In the genomic region with DNA sequence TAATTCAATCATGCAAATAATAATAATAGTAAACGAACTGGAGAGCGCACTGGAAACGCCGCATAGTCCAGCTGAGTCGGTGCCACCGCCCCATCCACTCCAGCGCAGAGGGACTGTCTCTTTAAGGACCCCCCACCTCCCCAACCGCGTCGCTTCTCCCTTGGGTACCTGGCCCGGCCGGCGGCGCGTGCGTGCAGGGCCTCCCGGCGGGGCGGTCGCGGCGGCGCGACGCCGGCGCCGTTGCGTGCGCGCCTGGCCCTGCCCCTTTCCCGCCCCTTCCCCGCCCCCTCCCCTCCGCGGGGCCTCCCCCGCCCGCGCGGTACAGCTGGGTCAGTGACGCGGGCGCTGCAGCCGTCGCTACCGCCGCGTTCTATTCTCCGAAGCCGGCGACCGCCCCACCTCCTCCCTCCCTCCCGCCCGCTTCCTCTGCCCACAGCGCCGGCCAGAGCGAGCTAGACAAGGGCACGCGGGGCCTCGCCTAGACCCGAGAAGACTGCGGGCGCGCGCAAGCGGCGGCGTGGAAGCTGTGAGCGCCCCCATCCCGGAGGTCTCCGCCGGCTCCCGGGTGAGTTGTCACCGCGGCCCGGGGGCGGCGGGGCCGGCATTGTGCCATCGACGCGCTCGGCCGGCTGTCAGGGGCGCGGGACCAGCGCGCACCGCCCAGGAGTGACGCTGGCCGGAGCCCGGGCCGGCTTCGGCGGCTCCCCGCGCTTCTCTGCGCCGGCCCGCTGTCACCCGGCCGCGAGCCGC, we compare ENCODE assay signal across 8 cellular contexts. TPM values are rescaled to one million over a fixed set of nuclear protein-coding genes. Genes with fewer than 3 reads are reported as not detected.
DNase-seq lines count a peak whose midpoint lies in the region; ATAC-seq and TF ChIP-seq lines count a peak whose summit lies in the region.

A gene with protein sequence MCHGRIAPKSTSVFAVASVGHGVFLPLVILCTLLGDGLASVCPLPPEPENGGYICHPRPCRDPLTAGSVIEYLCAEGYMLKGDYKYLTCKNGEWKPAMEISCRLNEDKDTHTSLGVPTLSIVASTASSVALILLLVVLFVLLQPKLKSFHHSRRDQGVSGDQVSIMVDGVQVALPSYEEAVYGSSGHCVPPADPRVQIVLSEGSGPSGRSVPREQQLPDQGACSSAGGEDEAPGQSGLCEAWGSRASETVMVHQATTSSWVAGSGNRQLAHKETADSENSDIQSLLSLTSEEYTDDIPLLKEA (plus strand): TSS at position 333 of the 750 bp plus-strand sequence. CDS start 46,997 bp downstream, outside the sequence.

- peak; percentile 72 to 83 for ATAC-seq in activated naive CD4-positive, alpha-beta T cell treated with anti-CD3 and anti-CD28 coated beads, Interleukin-2, amount 50 U/mL, for 72 hours

- H3K4me1 Mint-ChIP-seq in HFFc6 (ENCODE audit: low read depth): peaks cover 51% of the 10 kb centered on the region

- H3K27me3 Mint-ChIP-seq in HFFc6 (ENCODE audit: insufficient read depth): no peaks in the 10 kb centered on the region; the same call in 1 of the 2 replicates

- no peak for TF ChIP-seq POLR2A in testis (IDR thresholded peaks at IDR 0.05)

- intact Hi-C loops in testis (cut with DNase I; ENCODE audit: low total_unique reads): no loop called here

- 0% methylated on average over 7 to 65 of the region's 103 CpGs for WGBS in testis, 2 donors

- H3K4me3 Mint-ChIP-seq in HFFc6: peak within 1 kb of the TSS; percentile 96

- peak; percentile 39 for DNase-seq in GF-D8 (lab: John Stamatoyannopoulos, UW)
- DNase-seq in HFFc6: peak; percentile 77
- peak; percentile 89 for DNase-seq in NCI-H1092 treated with DMSO at 0.1 percent for 48 hours (lab: John Stamatoyannopoulos, UW)
- DNase-seq in SKM-1 treated with dmso at 0.1 percent for 144 hours (lab: John Stamatoyannopoulos, UW; ENCODE audit: unreplicated experiment): peak; percentile 47
- DNase-seq in activated naive CD4-positive, alpha-beta T cell treated with anti-CD3 and anti-CD28 coated beads, Interleukin-2, amount 50 U/mL, for 72 hours (ENCODE audit: low spot score in 2 of 2): peak; percentile 82 to 85
- DNase-seq in glomerular endothelial cell (ENCODE audit: extremely low read depth, low read depth, low spot score): no peak
- DNase-seq in osteoblast (ENCODE audit: insufficient read length, low spot score, missing footprints): peak; percentile 99
- DNase-seq in testis: peak; percentile 93

- H3K9me3 ChIP-seq in osteoblast (ENCODE audit: low read depth, low read length) (no peaks in the 10 kb centered on the region), testis (no peaks in the 10 kb centered on the region)

- no peaks in the 10 kb centered on the region for H3K9me3 Mint-ChIP-seq in HFFc6
- H3K9me3 Mint-ChIP-seq in activated naive CD4-positive, alpha-beta T cell treated with anti-CD3 and anti-CD28 coated beads, Interleukin-2, amount 50 U/mL, for 72 hours: no peaks in the 10 kb centered on the region

- peak within 1 kb of the TSS; percentile 97 for H3K4me2 ChIP-seq in osteoblast (ENCODE audit: insufficient read depth, low read length)

- no peaks in the 10 kb centered on the region for H3K27me3 ChIP-seq in osteoblast (ENCODE audit: insufficient read depth, low read length)
- no peaks in the 10 kb centered on the region for H3K27me3 ChIP-seq in testis

- TF ChIP-seq CTCF in HFFc6 (IDR thresholded peaks at IDR 0.05): no peak
- no peak for TF ChIP-seq CTCF in osteoblast (IDR thresholded peaks at IDR 0.05; ENCODE audit: extremely low read depth, low read depth, low read length)
- no peak for TF ChIP-seq CTCF in testis (IDR thresholded peaks at IDR 0.05)

- H3K4me1 ChIP-seq in osteoblast (ENCODE audit: insufficient read depth, low read length): peaks cover 37% of the 10 kb centered on the region
- peaks cover 43% of the 10 kb centered on the region for H3K4me1 ChIP-seq in testis

- peak within 1 kb of the TSS; percentile 80 for H3K4me3 ChIP-seq in osteoblast (ENCODE audit: insufficient read depth, low read length)
- peak within 1 kb of the TSS; percentile 84 to 88 for H3K4me3 ChIP-seq in testis

- H2AFZ ChIP-seq in osteoblast (ENCODE audit: low read length): peak within 1 kb of the TSS; percentile 98

- H3K27ac ChIP-seq in osteoblast (ENCODE audit: low read depth, low read length): peak within 1 kb of the TSS; percentile 87
- H3K27ac ChIP-seq in testis: peak within 1 kb of the TSS; percentile 93 to 99

- no peaks in the 10 kb centered on the region for H3K36me3 Mint-ChIP-seq in HFFc6 (ENCODE audit: low read depth)
- H3K36me3 Mint-ChIP-seq in activated naive CD4-positive, alpha-beta T cell treated with anti-CD3 and anti-CD28 coated beads, Interleukin-2, amount 50 U/mL, for 72 hours: peaks cover 31 to 38% of the 10 kb centered on the region in 2 donors

- H4K20me1 ChIP-seq in osteoblast (ENCODE audit: insufficient read depth, low read length): peaks cover 25% of the 10 kb centered on the region

- peaks cover 40% of the 10 kb centered on the region for H3K79me2 ChIP-seq in osteoblast (ENCODE audit: insufficient read depth, low read length)

- H3K36me3 ChIP-seq in osteoblast (ENCODE audit: insufficient read depth, low read length) (no peaks in the 10 kb centered on the region), testis (ENCODE audit: low read depth, missing control alignments) (no peaks in the 10 kb centered on the region)

- peak within 1 kb of the TSS; percentile 96 for H3K27ac Mint-ChIP-seq in HFFc6
- H3K27ac Mint-ChIP-seq in activated naive CD4-positive, alpha-beta T cell treated with anti-CD3 and anti-CD28 coated beads, Interleukin-2, amount 50 U/mL, for 72 hours: peak within 1 kb of the TSS; percentile 87 to 90

RNA-seq across cellular contexts. Expression of the gene that starts here (rescaled TPM):
- 10 to 100 TPM; 15.8 to 21.8 (median 17.9) TPM for total RNA-seq in HFFc6 (2021; fragmentation: NEBNext Ultra II Directional; extraction: Animal tissue kit (Norgen Biotek cat#: 25700))
- 10 to 100 TPM; 54.1 to 98.6 TPM for total RNA-seq in activated naive CD4-positive, alpha-beta T cell treated with anti-CD3 and anti-CD28 coated beads, Interleukin-2, amount 50 U/mL, for 72 hours
- 27.3 and 54.1 TPM in 2 replicates for total RNA-seq in glomerular endothelial cell
- 17.1 and 17.7 TPM in 2 replicates for total RNA-seq in osteoblast
- 10 to 100 TPM; 38.7 to 39.5 TPM for total RNA-seq in testis
- 27.7 TPM for polyA plus RNA-seq in testis (ENCODE audit: insufficient read depth, low read depth, low replicate concordance)
